ENCODE assay signal across 16 cellular contexts in genomic region chr3:131397889-131398288, GRCh38. TPM values are rescaled to one million over a fixed set of nuclear protein-coding genes. Genes with fewer than 3 reads are reported as not detected.
DNase-seq lines count a peak whose midpoint lies in the region; ATAC-seq, FAIRE-seq and TF ChIP-seq lines count a peak whose summit lies in the region.
"Had no signal": no experiment of that assay in that cellular context is flagged by ENCODE, and none has a peak within 500 bp of the region (broad histone marks: within the 10 kb centered on the region; RNA-seq: fewer than 3 reads in every experiment).

No MANE protein-coding gene starts in this region.

- peaks cover 2% of the 10 kb centered on the region; the same call in 1 of the 3 replicates for H3K4me1 Mint-ChIP-seq in GM23338

- H2AK5ac ChIP-seq in trophoblast cell (ENCODE audit: low read length) = no peak overlapping the region

- no TSS peak for BruUV-seq in K562 (replicated peaks; lab: Mats Ljungman, UMichigan)

- no peaks in the 10 kb centered on the region for H3K4me1 ChIP-seq in GM23338 (ENCODE audit: insufficient read depth)
- H3K4me1 ChIP-seq in Karpas-422 (ENCODE audit: low read length) = no peaks in the 10 kb centered on the region
- no peaks in the 10 kb centered on the region for H3K4me1 ChIP-seq in K562 (replicated peaks in 1 of 2; ENCODE audit: control insufficient read depth in 2 of 2, insufficient read depth in 2 of 2, low read length in 2 of 2)
- H3K4me1 ChIP-seq in trophoblast cell (ENCODE audit: control insufficient read depth in 1 of 2, insufficient read depth in 2 of 2, low read length in 2 of 2) = no peaks in the 10 kb centered on the region
- H3K4me1 ChIP-seq in HAP-1 = no peaks in the 10 kb centered on the region

- TF ChIP-seq EP300 in K562 (IDR thresholded peaks at IDR 0.05; ENCODE audit: low read length) = no peak

- WGBS in K562 (ENCODE audit: insufficient coverage, low coverage, missing lambda C conversion rate) = 0% methylated on average over 4 of the region's 4 CpGs
- WGBS in trophoblast cell (ENCODE audit: extremely low coverage, insufficient coverage, insufficient read length) = no CpG with 5 or more reads among the region's 4 CpGs

- CTCF ChIA-PET in K562 (lab: Yijun Ruan, JAX; ENCODE audit: low intra/inter-chr PET ratio) = no interaction called here

- H4K8ac ChIP-seq in trophoblast cell (ENCODE audit: low read depth, low read length) = no peak overlapping the region

- no peaks in the 10 kb centered on the region for H3K9me2 ChIP-seq in GM23338 (ENCODE audit: insufficient read depth)
- no peaks in the 10 kb centered on the region for H3K9me2 ChIP-seq in Karpas-422 (replicated peaks; ENCODE audit: insufficient read depth, low read length)

- TF ChIP-seq POLR2A in K562 (conservative IDR thresholded peaks at IDR 0.05) = no peak

- H3K4me3 ChIP-seq in GM23338 = no peak overlapping the region
- no peak overlapping the region for H3K4me3 ChIP-seq in Karpas-422 (ENCODE audit: low read length)
- no peak overlapping the region for H3K4me3 ChIP-seq in K562
- H3K4me3 ChIP-seq in trophoblast cell (ENCODE audit: low read depth, low read length) = no peak overlapping the region
- no peak overlapping the region for H3K4me3 ChIP-seq in HAP-1
- H3K4me3 ChIP-seq: BLaER1 treated with 17β-estradiol and CSF1 and Interleukin-3, amounts not matched to agents 10 nM and 100 nM had no signal

- no peaks in the 10 kb centered on the region for H3K79me1 ChIP-seq in trophoblast cell (ENCODE audit: low read length)

- H3K18ac ChIP-seq in trophoblast cell (ENCODE audit: low read length) = no peak overlapping the region

- in situ Hi-C loops in K562 (cut with MboI) = no loop called here
- in situ Hi-C loops in HAP-1 (cut with MboI; ENCODE audit: low sequenced_read_pairs) = no loop called here

- FAIRE-seq in K562 (lab: Jason Lieb, UNC) = no peak
- FAIRE-seq: GM12892, GM18507, H1 had no signal

- H4K91ac ChIP-seq in trophoblast cell (ENCODE audit: low read depth, low read length) = no peak overlapping the region

- no peaks in the 10 kb centered on the region for H3K27me3 ChIP-seq in GM23338 (ENCODE audit: insufficient read depth)
- H3K27me3 ChIP-seq in Karpas-422 (ENCODE audit: low read length) = no peaks in the 10 kb centered on the region
- H3K27me3 ChIP-seq in K562 (ENCODE audit: control insufficient read depth in 2 of 2, insufficient read depth in 2 of 2, low read length in 2 of 2) = peaks cover 0 to 6% of the 10 kb centered on the region in 2 experiments; a peak in 3 of 5 replicates
- no peaks in the 10 kb centered on the region for H3K27me3 ChIP-seq in trophoblast cell (ENCODE audit: insufficient read depth, low read length)
- H3K27me3 ChIP-seq in HAP-1 (ENCODE audit: low read depth) = no peaks in the 10 kb centered on the region
- H3K27me3 ChIP-seq: BLaER1 treated with 17β-estradiol and CSF1 and Interleukin-3, amounts not matched to agents 10 nM and 100 nM had no signal

- H3K36me3 Mint-ChIP-seq in GM23338 (ENCODE audit: low read depth) = no peaks in the 10 kb centered on the region
- H3K36me3 Mint-ChIP-seq: CD8-positive, alpha-beta T cell had no signal

- H3K4me3 Mint-ChIP-seq in GM23338 = no peak overlapping the region
- H3K4me3 Mint-ChIP-seq: B cell; CD8-positive, alpha-beta T cell; H9 had no signal

- H2BK120ac ChIP-seq in trophoblast cell (ENCODE audit: insufficient read depth, low read length, poor library complexity) = no peak overlapping the region

- H3K27ac ChIP-seq in GM23338 (ENCODE audit: low read depth) (no peak overlapping the region), Karpas-422 (ENCODE audit: low read length) (no peak overlapping the region), K562 (ENCODE audit: extremely low read depth, low read depth, low read length) (no peak overlapping the region), trophoblast cell (ENCODE audit: low read depth, low read length) (no peak overlapping the region)
- H3K27ac ChIP-seq: BLaER1 treated with 17β-estradiol and CSF1 and Interleukin-3, amounts not matched to agents 10 nM and 100 nM had no signal

- no peak overlapping the region for H3K14ac ChIP-seq in trophoblast cell (ENCODE audit: low read length)

- H4K20me1 ChIP-seq in GM23338 (replicated peaks; ENCODE audit: insufficient read depth) (no peaks in the 10 kb centered on the region), Karpas-422 (ENCODE audit: insufficient read depth, low read depth, low read length) (no peaks in the 10 kb centered on the region), K562 (replicated peaks; ENCODE audit: control insufficient read depth, insufficient read depth, low read length) (no peaks in the 10 kb centered on the region)
- H4K20me1 ChIP-seq: BLaER1 treated with 17β-estradiol and CSF1 and Interleukin-3, amounts not matched to agents 10 nM and 100 nM had no signal

- no peak overlapping the region for H4K12ac ChIP-seq in trophoblast cell (ENCODE audit: low read depth, low read length)

- H3K79me2 ChIP-seq in GM23338 (replicated peaks; ENCODE audit: insufficient read depth) (no peaks in the 10 kb centered on the region), Karpas-422 (ENCODE audit: low read length) (no peaks in the 10 kb centered on the region), K562 (ENCODE audit: control insufficient read depth, insufficient read depth, low read length) (no peaks in the 10 kb centered on the region), trophoblast cell (ENCODE audit: control insufficient read depth, insufficient read depth, low read length, poor library complexity) (no peaks in the 10 kb centered on the region)

- H3K4me2 ChIP-seq in GM23338 (no peak overlapping the region), Karpas-422 (ENCODE audit: low read depth, low read length, poor library complexity, severe bottlenecking) (no peak overlapping the region), K562 (ENCODE audit: insufficient read depth, low read length) (no peak overlapping the region), trophoblast cell (ENCODE audit: low read length) (no peak overlapping the region)
- H3K4me2 ChIP-seq: BLaER1 treated with 17β-estradiol and CSF1 and Interleukin-3, amounts not matched to agents 10 nM and 100 nM had no signal

- H3K36me3 ChIP-seq in GM23338 (ENCODE audit: insufficient read depth) (no peaks in the 10 kb centered on the region), Karpas-422 (ENCODE audit: insufficient read depth, low read length) (no peaks in the 10 kb centered on the region), K562 (ENCODE audit: control insufficient read depth, insufficient read depth, low read length) (no peaks in the 10 kb centered on the region), trophoblast cell (ENCODE audit: control insufficient read depth in 1 of 2, insufficient read depth in 2 of 2, low read length in 2 of 2) (no peaks in the 10 kb centered on the region), HAP-1 (replicated peaks) (no peaks in the 10 kb centered on the region)
- H3K36me3 ChIP-seq: BLaER1 treated with 17β-estradiol and CSF1 and Interleukin-3, amounts not matched to agents 10 nM and 100 nM had no signal

- H3K23ac ChIP-seq in trophoblast cell (ENCODE audit: low read length) = peak overlapping the region; percentile 53

- POLR2A ChIA-PET in K562 (lab: Yijun Ruan, JAX) = interaction anchor here (1.2 kb wide), 1 partner anchor 17 kb away, joined by 4 read pairs; the partner anchor contains the start of gene NUDT16

- H2BK12ac ChIP-seq in trophoblast cell (ENCODE audit: low read length) = no peak overlapping the region

- H2AFZ ChIP-seq in GM23338 (no peak overlapping the region), Karpas-422 (ENCODE audit: low read length) (no peak overlapping the region), K562 (ENCODE audit: low read depth, low read length) (no peak overlapping the region), trophoblast cell (ENCODE audit: insufficient read depth, low read length, poor library complexity) (no peak overlapping the region)

- no peaks in the 10 kb centered on the region for H3K27me3 Mint-ChIP-seq in GM23338 (ENCODE audit: insufficient read depth, low read depth, poor library complexity)
- H3K27me3 Mint-ChIP-seq: B cell had no signal

- H3K9me1 ChIP-seq in K562 (ENCODE audit: control insufficient read depth, insufficient read depth, low read length) = no peaks in the 10 kb centered on the region

- no peak overlapping the region for H3K4ac ChIP-seq in trophoblast cell (ENCODE audit: low read depth, low read length)

- H3K27ac Mint-ChIP-seq in GM23338 = no peak overlapping the region
- H3K27ac Mint-ChIP-seq: B cell; CD8-positive, alpha-beta T cell; H9 had no signal

- no peaks in the 10 kb centered on the region for H3K9me3 Mint-ChIP-seq in GM23338
- H3K9me3 Mint-ChIP-seq: CD8-positive, alpha-beta T cell; H9 had no signal

- H3K9me3 ChIP-seq in Karpas-422 (ENCODE audit: low read length) (no peaks in the 10 kb centered on the region), K562 (replicated peaks; ENCODE audit: control insufficient read depth, insufficient read depth, low read depth, low read length) (no peaks in the 10 kb centered on the region), trophoblast cell (ENCODE audit: insufficient read depth, low read depth, low read length) (no peaks in the 10 kb centered on the region), HAP-1 (no peaks in the 10 kb centered on the region)
- H3K9me3 ChIP-seq: BLaER1 treated with 17β-estradiol and CSF1 and Interleukin-3, amounts not matched to agents 10 nM and 100 nM had no signal

- ATAC-seq in GM23338 (peak; percentile 70), K562 (no peak; the same call in 2 of the 3 replicates), GM19455 (IDR thresholded peaks at IDR 0.05; ENCODE audit: unreplicated experiment) (no peak)
- ATAC-seq: CD8-positive, alpha-beta T cell had no signal

- no peak overlapping the region for H2BK5ac ChIP-seq in trophoblast cell (ENCODE audit: low read depth, low read length, poor library complexity)

- no peaks in the 10 kb centered on the region for H3F3A ChIP-seq in GM23338 (replicated peaks; ENCODE audit: low read depth)

- TF ChIP-seq CTCF in GM23338 (conservative IDR thresholded peaks at IDR 0.05; ENCODE audit: low read depth in 2 of 2) (no peak), K562 (IDR thresholded peaks at IDR 0.05 in 2 of 3, conservative IDR thresholded peaks at IDR 0.05 in 1 of 3; ENCODE audit: insufficient read depth in 2 of 3, low read depth in 1 of 3, low read length in 3 of 3) (no peak)

- H3K9ac ChIP-seq in Karpas-422 (ENCODE audit: low read length) (no peak overlapping the region), K562 (ENCODE audit: insufficient read depth in 1 of 2, low read depth in 2 of 2, low read length in 2 of 2) (no peak overlapping the region), trophoblast cell (ENCODE audit: low read length) (no peak overlapping the region)
- H3K9ac ChIP-seq: BLaER1 treated with 17β-estradiol and CSF1 and Interleukin-3, amounts not matched to agents 10 nM and 100 nM had no signal

- peak; percentile 30 for DNase-seq in GM23338 (ENCODE audit: low spot score)
- peak; percentile 43 for DNase-seq in Karpas-422
- DNase-seq in K562 (ENCODE audit: extremely low read depth in 1 of 4, low spot score in 3 of 4) = peak in 1 of 4 experiments; percentile 11
- no peak for DNase-seq in trophoblast cell
- DNase-seq in HAP-1 (ENCODE audit: low spot score in 2 of 2) = no peak
- DNase-seq: Calu3; CD8-positive, alpha-beta T cell; DMS79; GDM1; H9 had no signal

- no peak for TF ChIP-seq RAD21 in K562 (CRISPR knock-in tag; conservative IDR thresholded peaks at IDR 0.05 in 1 of 2, IDR thresholded peaks at IDR 0.05 in 1 of 2)

- intact Hi-C loops in K562 (cut with micrococcal nuclease) = no loop called here

RNA-seq across cellular contexts. Expression of gene NUDT16, which starts 16.3 kb away (rescaled TPM):
- 14.6 and 15.4 TPM in 2 replicates for total RNA-seq in GM23338 (2014; rRNA removed; shearing (Covaris generic))
- 9.5 and 10.0 TPM in 2 replicates for polyA plus RNA-seq in GM23338 (2016; fragmentation: Nextera tagmentation; extraction: Ambion mirVana)
- 0.93 and 3.1 TPM in 2 replicates for total RNA-seq in Karpas-422 (2014; rRNA removed; shearing (Covaris generic); ENCODE audit: low replicate concordance)
- total RNA-seq in K562 (2011; cell fraction: chromatin; rRNA removed; ENCODE audit: low replicate concordance) = 8.4 and 13.0 TPM in 2 replicates
- total RNA-seq in K562 (2011; cell fraction: nucleolus; rRNA removed) = 7.5 and 10.4 TPM in 2 replicates
- 12.8 and 14.5 TPM in 2 replicates for total RNA-seq in K562 (2011; cell fraction: nucleoplasm; rRNA removed)
- 8.8 and 10.7 TPM in 2 replicates for total RNA-seq in K562 (2014; rRNA removed)
- total RNA-seq in K562 (2014; rRNA removed; fragmentation: Illumina TruSeq; extraction: Trizol) = 7.5 and 7.6 TPM in 2 replicates
- 7.6 and 7.8 TPM in 2 replicates for total RNA-seq in K562 (2015; rRNA removed; fragmentation: Illumina TruSeq; extraction: Trizol)
- 11.1 and 11.2 TPM in 2 replicates for total RNA-seq in K562 (2021)
- polyA plus RNA-seq in K562 (2011; rRNA removed) = 6.7 and 7.1 TPM in 2 replicates
- 6.5 and 7.8 TPM in 2 replicates for polyA plus RNA-seq in K562 (2011; cell fraction: cytosol; rRNA removed)
- 12.2 and 13.5 TPM in 2 replicates for polyA plus RNA-seq in K562 (2011; cell fraction: nucleus; rRNA removed)
- polyA plus RNA-seq in K562 (2012) = 6.7 and 8.5 TPM in 2 replicates
- polyA plus RNA-seq in K562 (2014; fragmentation: Illumina TruSeq; extraction: Trizol) = 8.2 and 8.8 TPM in 2 replicates
- polyA plus RNA-seq in K562 (2014; fragmentation: Nextera tagmentation; extraction: Ambion mirVana) = 1 to 10 TPM; 1.5 to 1.9 TPM
- polyA plus RNA-seq in K562 (2014; rRNA removed) = 9.7 and 11.4 TPM in 2 replicates
- 5.6 and 8.1 TPM in 2 replicates for polyA minus RNA-seq in K562 (2011; rRNA and poly(A)+ RNA removed)
- 3.3 and 4.9 TPM in 2 replicates for polyA minus RNA-seq in K562 (2011; cell fraction: cytosol; rRNA and poly(A)+ RNA removed)
- 11.3 and 15.4 TPM in 2 replicates for polyA minus RNA-seq in K562 (2011; cell fraction: nucleus; rRNA and poly(A)+ RNA removed)
- polyA plus RNA-seq in trophoblast cell (2013) = 5.8 and 6.6 TPM in 2 replicates

Comparison
In these comparisons a context has a peak if more than half of its experiments do, and no peak if none do; other contexts are left out.
1. DNase-seq: peak in GM23338 (single experiment) and Karpas-422 (single experiment); none in trophoblast cell (0 of 2) and HAP-1 (0 of 2).